Comparison of ENCODE assay signal across 1 cellular context in genomic region chr6:51459958-51460357, GRCh38.
TF ChIP-seq lines count a peak whose summit lies in the region.

No MANE protein-coding gene starts in this region.

TF ChIP-seq in GM12878, 131 proteins besides CTCF, POLR2A, EP300 and RAD21 (continued from another document and continues in another):
- TF ChIP-seq KDM1A (IDR thresholded peaks at IDR 0.05; ENCODE audit: borderline replicate concordance) (no peak), CEBPZ (IDR thresholded peaks at IDR 0.05; ENCODE audit: low read depth, low read length) (no peak), TCF12 (IDR thresholded peaks at IDR 0.05; ENCODE audit: low read depth, low read length) (0 out of 2 replicates have a peak, but pooled peaks have one; percentile 35), SRF (IDR thresholded peaks at IDR 0.05; ENCODE audit: low read depth in 2 of 2, low read length in 2 of 2) (no peak), ZBTB11 (CRISPR knock-in tag; IDR thresholded peaks at IDR 0.05) (no peak), STAT3 (IDR thresholded peaks at IDR 0.05; ENCODE audit: low read depth, low read length) (peak; percentile 90; the same call in 1 of the 2 replicates), TBL1XR1 (IDR thresholded peaks at IDR 0.05; ENCODE audit: low read depth, low read length) (peak; percentile 69), CHD4 (IDR thresholded peaks at IDR 0.05) (no peak), NR2C2 (IDR thresholded peaks at IDR 0.05; ENCODE audit: borderline replicate concordance, control insufficient read depth, insufficient read length, low read depth) (no peak), IRF3 (IDR thresholded peaks at IDR 0.05) (no peak), KAT2A (conservative IDR thresholded peaks at IDR 0.05; ENCODE audit: control insufficient read depth, low read depth, low read length) (no peak), ZNF274 (IDR thresholded peaks at IDR 0.05; ENCODE audit: insufficient read depth, insufficient read length) (no peak), ZNF592 (IDR thresholded peaks at IDR 0.05) (no peak), POLR2AphosphoS5 (IDR thresholded peaks at IDR 0.05; ENCODE audit: low read length) (no peak), SUZ12 (IDR thresholded peaks at IDR 0.05; ENCODE audit: unreplicated experiment) (no peak), ZNF207 (IDR thresholded peaks at IDR 0.05; ENCODE audit: borderline replicate concordance) (no peak), JUNB (IDR thresholded peaks at IDR 0.05) (peak; percentile 52), E4F1 (IDR thresholded peaks at IDR 0.05; ENCODE audit: borderline replicate concordance, partially characterized antibody) (no peak), CREB1 (IDR thresholded peaks at IDR 0.05; ENCODE audit: low read depth) (peak; percentile 35; the same call in 1 of the 2 replicates), HCFC1 (IDR thresholded peaks at IDR 0.05; ENCODE audit: low read length) (no peak), SMC3 (IDR thresholded peaks at IDR 0.05; ENCODE audit: borderline replicate concordance, low read length) (no peak), ESRRA (IDR thresholded peaks at IDR 0.05; ENCODE audit: low read length) (no peak), USF2 (IDR thresholded peaks at IDR 0.05; ENCODE audit: borderline replicate concordance, low read depth, low read length) (no peak), KLF5 (IDR thresholded peaks at IDR 0.05; ENCODE audit: partially characterized antibody) (no peak), NFIC (IDR thresholded peaks at IDR 0.05; ENCODE audit: low read depth, low read length) (peak; percentile 86), PAX8 (IDR thresholded peaks at IDR 0.05) (no peak), EED (IDR thresholded peaks at IDR 0.05; ENCODE audit: low read depth) (no peak), BHLHE40 (IDR thresholded peaks at IDR 0.05; ENCODE audit: borderline replicate concordance in 1 of 2, low read depth in 2 of 2, low read length in 1 of 2) (peak; percentile 72 to 73; a peak in 2 of 4 replicates), TCF7 (IDR thresholded peaks at IDR 0.05; ENCODE audit: borderline replicate concordance) (no peak), ATF7 (IDR thresholded peaks at IDR 0.05; ENCODE audit: low read depth) (peak; percentile 30; the same call in 1 of the 2 replicates), ZNF217 (IDR thresholded peaks at IDR 0.05) (no peak), MYB (IDR thresholded peaks at IDR 0.05; ENCODE audit: borderline replicate concordance, low read depth, low read length) (no peak), DPF2 (IDR thresholded peaks at IDR 0.05) (peak; percentile 75), SMARCA5 (IDR thresholded peaks at IDR 0.05) (0 out of 2 replicates have a peak, but pooled peaks have one; percentile 15), CUX1 (IDR thresholded peaks at IDR 0.05; ENCODE audit: insufficient replicate concordance, low read depth, low read length) (peak; percentile 78), BACH1 (IDR thresholded peaks at IDR 0.05; ENCODE audit: borderline replicate concordance) (peak; percentile 34; the same call in 1 of the 2 replicates), HDGF (IDR thresholded peaks at IDR 0.05) (no peak), CBX5 (IDR thresholded peaks at IDR 0.05; ENCODE audit: low read depth) (no peak)
